ENCODE assay signal across 2 cellular contexts in the genomic region with DNA sequence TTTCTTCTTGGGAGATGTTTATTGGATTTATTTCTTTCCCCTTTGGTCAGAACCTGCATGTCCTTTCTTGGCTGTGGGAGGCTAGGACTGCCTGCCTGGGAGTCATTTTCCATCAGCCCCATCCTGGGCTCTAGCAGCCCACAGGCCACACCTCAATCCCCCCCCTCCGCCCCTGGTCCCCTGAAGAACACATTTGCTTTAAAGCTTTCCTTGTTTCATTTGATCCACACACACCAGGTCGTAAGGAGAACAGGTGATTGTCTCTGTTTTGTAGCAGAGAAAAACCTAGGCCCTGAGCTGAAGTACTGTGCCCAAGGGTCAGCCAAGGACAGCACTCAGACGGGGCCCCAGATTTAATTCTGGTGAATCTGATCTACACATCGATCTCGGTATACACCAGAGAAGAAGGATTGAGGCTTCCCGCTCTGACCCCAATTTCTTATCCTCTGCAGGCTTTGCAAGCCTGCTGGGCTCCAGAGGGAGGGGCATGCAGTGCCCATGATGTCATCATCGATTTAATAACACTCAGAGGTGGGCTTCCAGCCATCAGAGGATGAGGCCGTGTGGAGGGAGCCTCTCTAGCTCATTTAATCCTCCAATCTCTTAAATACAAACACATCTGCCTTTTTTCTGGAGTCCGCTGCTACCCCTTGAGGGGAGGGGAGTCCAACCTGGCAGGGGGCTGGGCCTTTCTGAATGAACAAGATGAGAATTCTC.
TF ChIP-seq lines count a peak whose summit lies in the region.

No MANE protein-coding gene starts in this region.

TF ChIP-seq in GM12878, 131 proteins besides CTCF, POLR2A, EP300 and RAD21:
- TF ChIP-seq ETV6 (conservative IDR thresholded peaks at IDR 0.05 in 1 of 2, IDR thresholded peaks at IDR 0.05 in 1 of 2; ENCODE audit: borderline replicate concordance in 1 of 2, low read depth in 1 of 2) (no peak), TBL1XR1 (IDR thresholded peaks at IDR 0.05; ENCODE audit: low read depth, low read length) (no peak), SMARCA5 (IDR thresholded peaks at IDR 0.05) (no peak), HCFC1 (IDR thresholded peaks at IDR 0.05; ENCODE audit: low read length) (no peak), IKZF2 (IDR thresholded peaks at IDR 0.05) (no peak)
- TF ChIP-seq, protein P1, sequence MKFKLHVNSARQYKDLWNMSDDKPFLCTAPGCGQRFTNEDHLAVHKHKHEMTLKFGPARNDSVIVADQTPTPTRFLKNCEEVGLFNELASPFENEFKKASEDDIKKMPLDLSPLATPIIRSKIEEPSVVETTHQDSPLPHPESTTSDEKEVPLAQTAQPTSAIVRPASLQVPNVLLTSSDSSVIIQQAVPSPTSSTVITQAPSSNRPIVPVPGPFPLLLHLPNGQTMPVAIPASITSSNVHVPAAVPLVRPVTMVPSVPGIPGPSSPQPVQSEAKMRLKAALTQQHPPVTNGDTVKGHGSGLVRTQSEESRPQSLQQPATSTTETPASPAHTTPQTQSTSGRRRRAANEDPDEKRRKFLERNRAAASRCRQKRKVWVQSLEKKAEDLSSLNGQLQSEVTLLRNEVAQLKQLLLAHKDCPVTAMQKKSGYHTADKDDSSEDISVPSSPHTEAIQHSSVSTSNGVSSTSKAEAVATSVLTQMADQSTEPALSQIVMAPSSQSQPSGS (IDR thresholded peaks at IDR 0.05; ENCODE audit: low read length), result no peak
- TF ChIP-seq, protein P2, sequence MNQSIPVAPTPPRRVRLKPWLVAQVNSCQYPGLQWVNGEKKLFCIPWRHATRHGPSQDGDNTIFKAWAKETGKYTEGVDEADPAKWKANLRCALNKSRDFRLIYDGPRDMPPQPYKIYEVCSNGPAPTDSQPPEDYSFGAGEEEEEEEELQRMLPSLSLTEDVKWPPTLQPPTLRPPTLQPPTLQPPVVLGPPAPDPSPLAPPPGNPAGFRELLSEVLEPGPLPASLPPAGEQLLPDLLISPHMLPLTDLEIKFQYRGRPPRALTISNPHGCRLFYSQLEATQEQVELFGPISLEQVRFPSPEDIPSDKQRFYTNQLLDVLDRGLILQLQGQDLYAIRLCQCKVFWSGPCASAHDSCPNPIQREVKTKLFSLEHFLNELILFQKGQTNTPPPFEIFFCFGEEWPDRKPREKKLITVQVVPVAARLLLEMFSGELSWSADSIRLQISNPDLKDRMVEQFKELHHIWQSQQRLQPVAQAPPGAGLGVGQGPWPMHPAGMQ (IDR thresholded peaks at IDR 0.05; ENCODE audit: borderline replicate concordance), result no peak
- TF ChIP-seq, protein P3, sequence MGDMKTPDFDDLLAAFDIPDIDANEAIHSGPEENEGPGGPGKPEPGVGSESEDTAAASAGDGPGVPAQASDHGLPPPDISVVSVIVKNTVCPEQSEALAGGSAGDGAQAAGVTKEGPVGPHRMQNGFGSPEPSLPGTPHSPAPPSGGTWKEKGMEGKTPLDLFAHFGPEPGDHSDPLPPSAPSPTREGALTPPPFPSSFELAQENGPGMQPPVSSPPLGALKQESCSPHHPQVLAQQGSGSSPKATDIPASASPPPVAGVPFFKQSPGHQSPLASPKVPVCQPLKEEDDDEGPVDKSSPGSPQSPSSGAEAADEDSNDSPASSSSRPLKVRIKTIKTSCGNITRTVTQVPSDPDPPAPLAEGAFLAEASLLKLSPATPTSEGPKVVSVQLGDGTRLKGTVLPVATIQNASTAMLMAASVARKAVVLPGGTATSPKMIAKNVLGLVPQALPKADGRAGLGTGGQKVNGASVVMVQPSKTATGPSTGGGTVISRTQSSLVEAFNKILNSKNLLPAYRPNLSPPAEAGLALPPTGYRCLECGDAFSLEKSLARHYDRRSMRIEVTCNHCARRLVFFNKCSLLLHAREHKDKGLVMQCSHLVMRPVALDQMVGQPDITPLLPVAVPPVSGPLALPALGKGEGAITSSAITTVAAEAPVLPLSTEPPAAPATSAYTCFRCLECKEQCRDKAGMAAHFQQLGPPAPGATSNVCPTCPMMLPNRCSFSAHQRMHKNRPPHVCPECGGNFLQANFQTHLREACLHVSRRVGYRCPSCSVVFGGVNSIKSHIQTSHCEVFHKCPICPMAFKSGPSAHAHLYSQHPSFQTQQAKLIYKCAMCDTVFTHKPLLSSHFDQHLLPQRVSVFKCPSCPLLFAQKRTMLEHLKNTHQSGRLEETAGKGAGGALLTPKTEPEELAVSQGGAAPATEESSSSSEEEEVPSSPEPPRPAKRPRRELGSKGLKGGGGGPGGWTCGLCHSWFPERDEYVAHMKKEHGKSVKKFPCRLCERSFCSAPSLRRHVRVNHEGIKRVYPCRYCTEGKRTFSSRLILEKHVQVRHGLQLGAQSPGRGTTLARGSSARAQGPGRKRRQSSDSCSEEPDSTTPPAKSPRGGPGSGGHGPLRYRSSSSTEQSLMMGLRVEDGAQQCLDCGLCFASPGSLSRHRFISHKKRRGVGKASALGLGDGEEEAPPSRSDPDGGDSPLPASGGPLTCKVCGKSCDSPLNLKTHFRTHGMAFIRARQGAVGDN (IDR thresholded peaks at IDR 0.05), result no peak
- TF ChIP-seq, protein P4, sequence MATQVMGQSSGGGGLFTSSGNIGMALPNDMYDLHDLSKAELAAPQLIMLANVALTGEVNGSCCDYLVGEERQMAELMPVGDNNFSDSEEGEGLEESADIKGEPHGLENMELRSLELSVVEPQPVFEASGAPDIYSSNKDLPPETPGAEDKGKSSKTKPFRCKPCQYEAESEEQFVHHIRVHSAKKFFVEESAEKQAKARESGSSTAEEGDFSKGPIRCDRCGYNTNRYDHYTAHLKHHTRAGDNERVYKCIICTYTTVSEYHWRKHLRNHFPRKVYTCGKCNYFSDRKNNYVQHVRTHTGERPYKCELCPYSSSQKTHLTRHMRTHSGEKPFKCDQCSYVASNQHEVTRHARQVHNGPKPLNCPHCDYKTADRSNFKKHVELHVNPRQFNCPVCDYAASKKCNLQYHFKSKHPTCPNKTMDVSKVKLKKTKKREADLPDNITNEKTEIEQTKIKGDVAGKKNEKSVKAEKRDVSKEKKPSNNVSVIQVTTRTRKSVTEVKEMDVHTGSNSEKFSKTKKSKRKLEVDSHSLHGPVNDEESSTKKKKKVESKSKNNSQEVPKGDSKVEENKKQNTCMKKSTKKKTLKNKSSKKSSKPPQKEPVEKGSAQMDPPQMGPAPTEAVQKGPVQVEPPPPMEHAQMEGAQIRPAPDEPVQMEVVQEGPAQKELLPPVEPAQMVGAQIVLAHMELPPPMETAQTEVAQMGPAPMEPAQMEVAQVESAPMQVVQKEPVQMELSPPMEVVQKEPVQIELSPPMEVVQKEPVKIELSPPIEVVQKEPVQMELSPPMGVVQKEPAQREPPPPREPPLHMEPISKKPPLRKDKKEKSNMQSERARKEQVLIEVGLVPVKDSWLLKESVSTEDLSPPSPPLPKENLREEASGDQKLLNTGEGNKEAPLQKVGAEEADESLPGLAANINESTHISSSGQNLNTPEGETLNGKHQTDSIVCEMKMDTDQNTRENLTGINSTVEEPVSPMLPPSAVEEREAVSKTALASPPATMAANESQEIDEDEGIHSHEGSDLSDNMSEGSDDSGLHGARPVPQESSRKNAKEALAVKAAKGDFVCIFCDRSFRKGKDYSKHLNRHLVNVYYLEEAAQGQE (IDR thresholded peaks at IDR 0.05; ENCODE audit: low read depth, low read length), result no peak

TF ChIP-seq in GM12891, 5 proteins besides CTCF, POLR2A, EP300 and RAD21:
- TF ChIP-seq POU2F2 (IDR thresholded peaks at IDR 0.05; ENCODE audit: low read depth, low read length), result no peak
- TF ChIP-seq TAF1 (IDR thresholded peaks at IDR 0.05; ENCODE audit: low read depth, low read length), result no peak
- no peak for TF ChIP-seq PAX5 (IDR thresholded peaks at IDR 0.05; ENCODE audit: insufficient read depth, low read length, severe bottlenecking)
